In the genomic region with DNA sequence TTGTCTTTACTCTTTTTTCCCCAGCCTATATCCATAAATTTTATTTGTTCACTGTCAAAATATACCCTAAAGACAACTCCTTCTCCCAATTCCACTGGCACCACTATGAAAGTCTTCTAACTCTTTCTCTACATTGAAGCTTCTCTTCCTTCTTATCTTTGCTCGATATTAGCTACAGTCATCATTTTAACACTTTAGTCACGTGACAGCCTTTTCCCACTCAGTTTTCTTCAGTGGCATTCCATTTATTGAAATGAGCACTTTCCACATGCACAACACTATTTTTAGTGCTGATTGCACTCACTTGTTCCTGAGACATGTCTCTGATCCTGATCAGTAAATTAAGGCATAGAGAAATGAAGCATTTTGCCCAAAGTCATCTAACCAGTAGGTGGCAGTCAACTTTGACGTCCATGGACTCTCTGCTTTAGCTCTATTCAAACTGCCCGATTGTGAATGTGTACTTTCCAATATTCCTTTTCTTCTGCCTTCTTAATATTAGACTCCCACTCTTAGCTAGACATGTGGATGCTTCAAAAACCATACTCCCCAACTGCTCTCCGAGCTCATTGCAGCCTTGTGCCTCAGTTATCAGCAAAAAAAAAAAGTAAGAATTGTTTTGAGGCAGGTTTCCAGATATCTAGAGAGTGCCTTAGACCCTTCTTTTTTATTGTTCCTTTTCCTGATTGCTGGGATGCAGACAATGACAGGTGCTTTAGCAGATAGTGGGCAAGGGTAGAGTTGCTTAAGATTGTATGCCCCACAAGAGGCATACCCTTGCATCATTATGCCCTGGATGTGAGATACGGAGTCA, we compare ENCODE assay signal across 8 cellular contexts.
A peak's percentile ranks its signal among the peaks of the same experiment; 100 is the strongest.
DNase-seq lines count a peak whose midpoint lies in the region; ATAC-seq and TF ChIP-seq lines count a peak whose summit lies in the region.

No MANE protein-coding gene starts in this region.

- peak; percentile 6 for DNase-seq in GM13977 (ENCODE audit: low spot score)
- DNase-seq in adipocyte (ENCODE audit: low read depth) = peak; percentile 78
- no peak for DNase-seq in left lung
- no peak for DNase-seq in T-helper 9 cell
- DNase-seq in NCI-H128 (lab: John Stamatoyannopoulos, UW; ENCODE audit: unreplicated experiment) = no peak
- no peak for DNase-seq in stimulated activated naive CD8-positive, alpha-beta T cell treated with anti-CD3 and anti-CD28 coated beads, Interleukin-15, Interleukin-2, amounts not matched to agents 100 U/mL and 50 U/mL, for 24 hours
- no peak for DNase-seq in KG1 (lab: John Stamatoyannopoulos, UW)

- H3K79me2 ChIP-seq in Loucy (ENCODE audit: insufficient read depth, low read length) = no peaks in the 10 kb centered on the region

- H3K9me3 ChIP-seq in Loucy (ENCODE audit: insufficient read depth, low read depth, low read length) (no peaks in the 10 kb centered on the region), adipocyte (ENCODE audit: control insufficient read depth, low read length) (no peaks in the 10 kb centered on the region), left lung (no peaks in the 10 kb centered on the region)

- no peak overlapping the region for H3K4me2 ChIP-seq in Loucy (ENCODE audit: low read depth, low read length, poor library complexity, severe bottlenecking)

- intact Hi-C loops in left lung (cut with DNase I) = no loop called here

- H3K27ac ChIP-seq in left lung = no peak overlapping the region

- H2AFZ ChIP-seq in Loucy (ENCODE audit: low read length) = 0 out of 2 replicates have a peak overlapping the region, but pooled peaks have one; percentile 34

- H3K4me1 ChIP-seq in Loucy (ENCODE audit: insufficient read depth, low read length, poor library complexity, severe bottlenecking) (no peaks in the 10 kb centered on the region), adipocyte (ENCODE audit: control insufficient read depth, insufficient read depth, low read length) (no peaks in the 10 kb centered on the region), left lung (no peaks in the 10 kb centered on the region)

- H4K20me1 ChIP-seq in Loucy (ENCODE audit: insufficient read depth, low read length, poor library complexity, severe bottlenecking) = no peaks in the 10 kb centered on the region

- H3F3A ChIP-seq in Loucy (ENCODE audit: low read depth) = no peaks in the 10 kb centered on the region

- H3K36me3 ChIP-seq in Loucy (ENCODE audit: insufficient read depth, low read length) (no peaks in the 10 kb centered on the region), adipocyte (ENCODE audit: control insufficient read depth, insufficient read depth, low read length, severe bottlenecking) (no peaks in the 10 kb centered on the region), left lung (no peaks in the 10 kb centered on the region)

- TF ChIP-seq CTCF in GM13977 (IDR thresholded peaks at IDR 0.05; ENCODE audit: extremely low read depth, insufficient read depth, missing control alignments) (peak; percentile 64), Loucy (conservative IDR thresholded peaks at IDR 0.05; ENCODE audit: low read length) (peak; percentile 71), left lung (IDR thresholded peaks at IDR 0.05) (peak; percentile 29 to 46)

- peak; percentile 82 for ATAC-seq in left lung
- ATAC-seq in stimulated activated naive CD8-positive, alpha-beta T cell treated with anti-CD3 and anti-CD28 coated beads, Interleukin-15, Interleukin-2, amounts not matched to agents 100 U/mL and 50 U/mL, for 24 hours = no peak

- H3K9ac ChIP-seq in Loucy (ENCODE audit: low read depth, low read length, poor library complexity, severe bottlenecking) = no peak overlapping the region
- no peak overlapping the region for H3K9ac ChIP-seq in adipocyte (ENCODE audit: low read length)

- H3K4me3 ChIP-seq in Loucy (ENCODE audit: low read length, poor library complexity, severe bottlenecking) (no peak overlapping the region), adipocyte (ENCODE audit: low read length) (no peak overlapping the region), left lung (no peak overlapping the region)

- no peaks in the 10 kb centered on the region for H3K9me2 ChIP-seq in Loucy (replicated peaks; ENCODE audit: low read depth, low read length)

- H3K27me3 ChIP-seq in Loucy (ENCODE audit: insufficient read depth, low read length, poor library complexity, severe bottlenecking) (no peaks in the 10 kb centered on the region), adipocyte (replicated peaks; ENCODE audit: control insufficient read depth, insufficient read depth, low read length) (no peaks in the 10 kb centered on the region), left lung (no peaks in the 10 kb centered on the region)

- in situ Hi-C loops in GM13977 (cut with MboI; ENCODE audit: low pct_unique_long_range_greater_than_20kb, low sequenced_read_pairs, unreplicated experiment) = no loop called here

Comparison
In these comparisons a context has a peak if more than half of its experiments do, and no peak if none do; other contexts are left out.
1. DNase-seq: peak in GM13977 (single experiment) and adipocyte (single experiment); none in left lung (0 of 2), T-helper 9 cell (single experiment), NCI-H128 (single experiment), stimulated activated naive CD8-positive, alpha-beta T cell treated with anti-CD3 and anti-CD28 coated beads, Interleukin-15, Interleukin-2, amounts not matched to agents 100 U/mL and 50 U/mL, for 24 hours (single experiment) and KG1 (single experiment).
2. Peak in every context shown above with its lines, with median percentiles within 50 percentile points of each other: CTCF ChIP-seq.